ENCODE assay signal across 10 cellular contexts in genomic region chr4:77092832-77093800, GRCh38. TPM values are rescaled to one million over a fixed set of nuclear protein-coding genes. Genes with fewer than 3 reads are reported as not detected.
DNase-seq lines count a peak whose midpoint lies in the region; ATAC-seq and TF ChIP-seq lines count a peak whose summit lies in the region.
"Had no signal": no experiment of that assay in that cellular context is flagged by ENCODE, and none has a peak within 500 bp of the region (broad histone marks: within the 10 kb centered on the region; RNA-seq: fewer than 3 reads in every experiment).

No MANE protein-coding gene starts in this region.

- H3K36me3 ChIP-seq in OCI-LY7 (ENCODE audit: insufficient read depth, low read length) (no peaks in the 10 kb centered on the region), duodenal mucosa (ENCODE audit: control insufficient read depth in 1 of 2, insufficient read depth in 2 of 2, low read length in 2 of 2) (no peaks in the 10 kb centered on the region)

- no peaks in the 10 kb centered on the region for H3K36me3 Mint-ChIP-seq in osteocyte (ENCODE audit: unreplicated experiment)

- H3K27me3 Mint-ChIP-seq in osteocyte (ENCODE audit: unreplicated experiment): no peaks in the 10 kb centered on the region

- peak overlapping the region; percentile 26 for H2AFZ ChIP-seq in OCI-LY7 (ENCODE audit: low read length)

- CTCF ChIA-PET in OCI-LY7 (lab: Charles Lee; ENCODE audit: unreplicated experiment): interaction anchor here (0.6 to 1.6 kb wide), 5 partner anchors 10 to 110 kb away, joined by 3 to 8 read pairs (median 3); no protein-coding TSS in a partner anchor

- intact Hi-C loops in OCI-LY7 (cut with micrococcal nuclease; ENCODE audit: unreplicated experiment): no loop called here

- peaks cover 13% of the 10 kb centered on the region for H3K4me1 Mint-ChIP-seq in osteocyte (ENCODE audit: unreplicated experiment)

- no peaks in the 10 kb centered on the region for H3K9me3 ChIP-seq in OCI-LY7 (ENCODE audit: low read length)
- H3K9me3 ChIP-seq in duodenal mucosa (ENCODE audit: control insufficient read depth in 1 of 2, low read length in 2 of 2): no peaks in the 10 kb centered on the region

- H3K27ac ChIP-seq in OCI-LY7 (ENCODE audit: low read depth, low read length, poor library complexity, severe bottlenecking) (no peak overlapping the region), duodenal mucosa (ENCODE audit: low read depth, low read length) (no peak overlapping the region)

- H3K4me3 ChIP-seq in OCI-LY7 (ENCODE audit: low read depth, low read length, poor library complexity, severe bottlenecking) (no peak overlapping the region), duodenal mucosa (ENCODE audit: low read depth in 1 of 2, low read length in 2 of 2) (peak overlapping the region; percentile 5 to 25)

- no peak overlapping the region for H3K4me3 Mint-ChIP-seq in osteocyte (ENCODE audit: unreplicated experiment)

- no peaks in the 10 kb centered on the region for H3K79me2 ChIP-seq in OCI-LY7 (ENCODE audit: insufficient read depth, low read depth, low read length)

- TF ChIP-seq CTCF in OCI-LY7 (conservative IDR thresholded peaks at IDR 0.05; ENCODE audit: low read length) (no peak), osteocyte (IDR thresholded peaks at IDR 0.05) (no peak)

- peak; percentile 60 for DNase-seq in GF-D8 (lab: John Stamatoyannopoulos, UW)
- peak; percentile 37 for DNase-seq in OCI-LY7 (ENCODE audit: low spot score)
- no peak for DNase-seq in osteocyte (ENCODE audit: extremely low spot score, unreplicated experiment)
- no peak for DNase-seq in activated effector memory CD4-positive, alpha-beta T cell treated with Interleukin-2 at 50 U/mL for 16 hours
- DNase-seq in amygdala (lab: John Stamatoyannopoulos, UW): no peak
- DNase-seq: central memory CD4-positive, alpha-beta T cell; nucleus accumbens had no signal

- POLR2A ChIA-PET in OCI-LY7 (lab: Charles Lee): interaction anchor here (0.6 to 1.8 kb wide), 14 partner anchors 9 to 110 kb away, joined by 3 to 10 read pairs (median 4); no protein-coding TSS in a partner anchor

- H3K27me3 ChIP-seq in duodenal mucosa (ENCODE audit: control insufficient read depth in 1 of 2, insufficient read depth in 2 of 2, low read length in 2 of 2): no peaks in the 10 kb centered on the region

- H4K20me1 ChIP-seq in OCI-LY7 (ENCODE audit: insufficient read depth, low read length): no peaks in the 10 kb centered on the region

- ATAC-seq in HG03460 (IDR thresholded peaks at IDR 0.05; ENCODE audit: unreplicated experiment) (no peak), HG02763 (IDR thresholded peaks at IDR 0.05; ENCODE audit: unreplicated experiment) (no peak)

- H3K4me1 ChIP-seq in OCI-LY7 (ENCODE audit: insufficient read depth, low read length, poor library complexity, severe bottlenecking): peaks cover 24% of the 10 kb centered on the region
- H3K4me1 ChIP-seq in duodenal mucosa (ENCODE audit: control insufficient read depth in 1 of 2, insufficient read depth in 2 of 2, low read length in 2 of 2): peaks cover 5 to 13% of the 10 kb centered on the region in 2 donors

- peak overlapping the region; percentile 21 for H3K4me2 ChIP-seq in OCI-LY7 (ENCODE audit: low read length)

- H3K27ac Mint-ChIP-seq in osteocyte (ENCODE audit: unreplicated experiment): peak overlapping the region; percentile 67

- H3K9ac ChIP-seq in duodenal mucosa (ENCODE audit: low read depth in 1 of 2, low read length in 2 of 2): no peak overlapping the region

- H3K9me2 ChIP-seq in OCI-LY7 (ENCODE audit: insufficient read depth, low read length): no peaks in the 10 kb centered on the region

- BruUV-seq in OCI-LY7 (replicated peaks; lab: Mats Ljungman, UMichigan): no TSS peak

- H3K9me3 Mint-ChIP-seq in osteocyte (ENCODE audit: unreplicated experiment): no peaks in the 10 kb centered on the region

RNA-seq across cellular contexts. Expression of gene CCNI, which starts 17.3 kb away (rescaled TPM):
- 105 and 116 TPM in 2 replicates for total RNA-seq in OCI-LY7 (2014; rRNA removed; shearing (Covaris generic))
- total RNA-seq in OCI-LY7 (2022): 293 and 330 TPM in 2 replicates
- 320 and 329 TPM in 2 replicates for total RNA-seq in osteocyte

Comparison
In these comparisons a context has a peak if more than half of its experiments do, and no peak if none do; other contexts are left out.
1. DNase-seq: peak in GF-D8 (single experiment) and OCI-LY7 (single experiment); none in osteocyte (single experiment), activated effector memory CD4-positive, alpha-beta T cell treated with Interleukin-2 at 50 U/mL for 16 hours (single experiment) and amygdala (0 of 56).